ENCODE assay signal across 22 cellular contexts in genomic region chr11:68179847-68180246, GRCh38.
"Had no signal": no experiment of that assay in that cellular context is flagged by ENCODE, and none has a peak within 500 bp of the region (broad histone marks: within the 10 kb centered on the region; RNA-seq: fewer than 3 reads in every experiment).

No MANE protein-coding gene starts in this region.

- H3K4me1 ChIP-seq: SJSA1 had no signal

- H3K27ac ChIP-seq: SJSA1, SK-N-MC had no signal

- H3K9me3 ChIP-seq: MG63, SJSA1 had no signal

- FAIRE-seq: RCC 7860 had no signal

- DNase-seq: Karpas-422, KG1, MG63, NCI-H1105, NCI-H1417, NCI-H1436 treated with DMSO at 0.1 percent for 48 hours, NCI-H1694, NCI-H1930, NCI-H2081, NCI-H2107, NCI-H226, NCI-H446, NCI-H510A, NCI-H524 treated with DMSO at 0.1 percent for 48 hours, NCI-H69, NCI-H774, Right ventricle myocardium superior, RPMI8226, SIG-M5 had no signal

- H3K4me3 ChIP-seq: MG63, SJSA1, SK-N-MC had no signal

- H3K27me3 ChIP-seq: MG63, SJSA1 had no signal
